In genomic region chr12:45305904-45306303, GRCh38 we compare ENCODE assay signal across 1 cellular context.
TF ChIP-seq lines count a peak whose summit lies in the region.

No MANE protein-coding gene starts in this region.

TF ChIP-seq in GM23338, 12 proteins besides CTCF, POLR2A, EP300 and RAD21 (continued from another document):
- TF ChIP-seq, protein P1, sequence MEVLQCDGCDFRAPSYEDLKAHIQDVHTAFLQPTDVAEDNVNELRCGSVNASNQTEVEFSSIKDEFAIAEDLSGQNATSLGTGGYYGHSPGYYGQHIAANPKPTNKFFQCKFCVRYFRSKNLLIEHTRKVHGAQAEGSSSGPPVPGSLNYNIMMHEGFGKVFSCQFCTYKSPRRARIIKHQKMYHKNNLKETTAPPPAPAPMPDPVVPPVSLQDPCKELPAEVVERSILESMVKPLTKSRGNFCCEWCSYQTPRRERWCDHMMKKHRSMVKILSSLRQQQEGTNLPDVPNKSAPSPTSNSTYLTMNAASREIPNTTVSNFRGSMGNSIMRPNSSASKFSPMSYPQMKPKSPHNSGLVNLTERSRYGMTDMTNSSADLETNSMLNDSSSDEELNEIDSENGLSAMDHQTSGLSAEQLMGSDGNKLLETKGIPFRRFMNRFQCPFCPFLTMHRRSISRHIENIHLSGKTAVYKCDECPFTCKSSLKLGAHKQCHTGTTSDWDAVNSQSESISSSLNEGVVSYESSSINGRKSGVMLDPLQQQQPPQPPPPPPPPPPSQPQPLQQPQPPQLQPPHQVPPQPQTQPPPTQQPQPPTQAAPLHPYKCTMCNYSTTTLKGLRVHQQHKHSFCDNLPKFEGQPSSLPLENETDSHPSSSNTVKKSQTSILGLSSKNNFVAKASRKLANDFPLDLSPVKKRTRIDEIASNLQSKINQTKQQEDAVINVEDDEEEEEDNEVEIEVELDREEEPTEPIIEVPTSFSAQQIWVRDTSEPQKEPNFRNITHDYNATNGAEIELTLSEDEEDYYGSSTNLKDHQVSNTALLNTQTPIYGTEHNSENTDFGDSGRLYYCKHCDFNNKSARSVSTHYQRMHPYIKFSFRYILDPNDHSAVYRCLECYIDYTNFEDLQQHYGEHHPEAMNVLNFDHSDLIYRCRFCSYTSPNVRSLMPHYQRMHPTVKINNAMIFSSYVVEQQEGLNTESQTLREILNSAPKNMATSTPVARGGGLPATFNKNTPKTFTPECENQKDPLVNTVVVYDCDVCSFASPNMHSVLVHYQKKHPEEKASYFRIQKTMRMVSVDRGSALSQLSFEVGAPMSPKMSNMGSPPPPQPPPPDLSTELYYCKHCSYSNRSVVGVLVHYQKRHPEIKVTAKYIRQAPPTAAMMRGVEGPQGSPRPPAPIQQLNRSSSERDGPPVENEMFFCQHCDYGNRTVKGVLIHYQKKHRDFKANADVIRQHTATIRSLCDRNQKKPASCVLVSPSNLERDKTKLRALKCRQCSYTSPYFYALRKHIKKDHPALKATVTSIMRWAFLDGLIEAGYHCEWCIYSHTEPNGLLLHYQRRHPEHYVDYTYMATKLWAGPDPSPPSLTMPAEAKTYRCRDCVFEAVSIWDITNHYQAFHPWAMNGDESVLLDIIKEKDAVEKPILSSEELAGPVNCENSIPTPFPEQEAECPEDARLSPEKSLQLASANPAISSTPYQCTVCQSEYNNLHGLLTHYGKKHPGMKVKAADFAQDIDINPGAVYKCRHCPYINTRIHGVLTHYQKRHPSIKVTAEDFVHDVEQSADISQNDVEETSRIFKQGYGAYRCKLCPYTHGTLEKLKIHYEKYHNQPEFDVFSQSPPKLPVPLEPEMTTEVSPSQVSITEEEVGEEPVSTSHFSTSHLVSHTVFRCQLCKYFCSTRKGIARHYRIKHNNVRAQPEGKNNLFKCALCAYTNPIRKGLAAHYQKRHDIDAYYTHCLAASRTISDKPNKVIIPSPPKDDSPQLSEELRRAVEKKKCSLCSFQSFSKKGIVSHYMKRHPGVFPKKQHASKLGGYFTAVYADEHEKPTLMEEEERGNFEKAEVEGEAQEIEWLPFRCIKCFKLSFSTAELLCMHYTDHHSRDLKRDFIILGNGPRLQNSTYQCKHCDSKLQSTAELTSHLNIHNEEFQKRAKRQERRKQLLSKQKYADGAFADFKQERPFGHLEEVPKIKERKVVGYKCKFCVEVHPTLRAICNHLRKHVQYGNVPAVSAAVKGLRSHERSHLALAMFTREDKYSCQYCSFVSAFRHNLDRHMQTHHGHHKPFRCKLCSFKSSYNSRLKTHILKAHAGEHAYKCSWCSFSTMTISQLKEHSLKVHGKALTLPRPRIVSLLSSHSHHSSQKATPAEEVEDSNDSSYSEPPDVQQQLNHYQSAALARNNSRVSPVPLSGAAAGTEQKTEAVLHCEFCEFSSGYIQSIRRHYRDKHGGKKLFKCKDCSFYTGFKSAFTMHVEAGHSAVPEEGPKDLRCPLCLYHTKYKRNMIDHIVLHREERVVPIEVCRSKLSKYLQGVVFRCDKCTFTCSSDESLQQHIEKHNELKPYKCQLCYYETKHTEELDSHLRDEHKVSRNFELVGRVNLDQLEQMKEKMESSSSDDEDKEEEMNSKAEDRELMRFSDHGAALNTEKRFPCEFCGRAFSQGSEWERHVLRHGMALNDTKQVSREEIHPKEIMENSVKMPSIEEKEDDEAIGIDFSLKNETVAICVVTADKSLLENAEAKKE (CRISPR knock-in tag; IDR thresholded peaks at IDR 0.05), result no peak
- no peak for TF ChIP-seq EZH2phosphoT487 (IDR thresholded peaks at IDR 0.05; ENCODE audit: unreplicated experiment)
- TF ChIP-seq CREB1 (CRISPR knock-in tag; IDR thresholded peaks at IDR 0.05; ENCODE audit: low read depth), result no peak
- no peak for TF ChIP-seq EZH2 (IDR thresholded peaks at IDR 0.05; ENCODE audit: low read depth, unreplicated experiment)
- TF ChIP-seq REST (IDR thresholded peaks at IDR 0.05; ENCODE audit: unreplicated experiment), result no peak
- TF ChIP-seq ZNF331 (CRISPR knock-in tag; IDR thresholded peaks at IDR 0.05; ENCODE audit: low read depth), result no peak
- no peak for TF ChIP-seq ZNF114 (CRISPR knock-in tag; IDR thresholded peaks at IDR 0.05)
- no peak for TF ChIP-seq JUNB (IDR thresholded peaks at IDR 0.05; ENCODE audit: unreplicated experiment)
